30 cellular contexts compared by ENCODE assay signal in the genomic region with DNA sequence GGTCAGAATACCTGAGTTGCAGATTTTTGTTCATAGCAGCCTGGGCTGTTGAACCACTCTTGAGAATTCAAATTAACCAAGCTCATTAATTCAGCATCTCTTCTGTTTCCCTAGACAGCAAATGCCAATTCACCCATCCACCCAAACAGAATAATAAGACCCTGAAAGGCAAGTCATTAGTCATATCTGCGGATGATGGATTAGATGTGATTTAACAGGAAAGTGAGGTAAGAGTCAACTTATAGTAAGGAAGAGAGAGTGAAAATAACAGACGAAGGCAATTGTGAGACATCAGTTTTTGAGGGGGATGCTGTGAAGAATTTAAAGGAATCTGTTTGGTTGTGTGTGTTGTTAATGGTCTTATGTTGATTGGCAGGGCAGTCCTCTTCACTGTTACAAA. TPM values are rescaled to one million over a fixed set of nuclear protein-coding genes. Genes with fewer than 3 reads are reported as not detected.
"Had no signal": no experiment of that assay in that cellular context is flagged by ENCODE, and none has a peak within 500 bp of the region (broad histone marks: within the 10 kb centered on the region; RNA-seq: fewer than 3 reads in every experiment).

No MANE protein-coding gene starts in this region.

- H3K4me3 ChIP-seq: cardiac muscle cell, MG63, PC-9 had no signal

- H2AFZ ChIP-seq: PC-9 had no signal

- H3K4me2 ChIP-seq: PC-9 had no signal

- H3K27me3 ChIP-seq: MG63 had no signal

- H3K9me3 ChIP-seq: MG63 had no signal

- H3K27ac ChIP-seq: cardiac muscle cell, PC-9, RWPE1, WERI-Rb-1 had no signal

- ATAC-seq: activated CD8-positive, alpha-beta memory T cell treated with anti-CD3 and anti-CD28 coated beads, Interleukin-2, amount 10 ng/mL, durations not matched to agents 7 days and 5 days; activated naive CD8-positive, alpha-beta T cell treated with anti-CD3 and anti-CD28 coated beads, Interleukin-2, amount 50 U/mL, for 24 hours; Right ventricle myocardium inferior had no signal

- DNase-seq: activated CD4-positive, alpha-beta memory T cell treated with anti-CD3 and anti-CD28 coated beads, Interleukin-2, amount 10 ng/mL, durations not matched to agents 7 days and 5 days; activated CD4-positive, alpha-beta T cell treated with anti-CD3 and anti-CD28 coated beads for 1 hour; activated CD4-positive, alpha-beta T cell treated with anti-CD3 and anti-CD28 coated beads for 48 hours; activated CD4-positive, CD25-positive, alpha-beta regulatory T cell; activated CD8-positive, alpha-beta memory T cell treated with anti-CD3 and anti-CD28 coated beads for 24 hours; activated CD8-positive, alpha-beta memory T cell treated with anti-CD3 and anti-CD28 coated beads, Interleukin-2, amount 10 ng/mL, durations not matched to agents 7 days and 5 days; activated CD8-positive, alpha-beta memory T cell treated with anti-CD3 and anti-CD28 coated beads, Interleukin-2, amount 50 U/mL, for 48 hours; activated effector memory CD4-positive, alpha-beta T cell treated with Interleukin-2 at 50 U/mL for 16 hours; activated naive CD4-positive, alpha-beta T cell treated with anti-CD3 and anti-CD28 coated beads, Interleukin-2, amount 10 ng/mL, durations not matched to agents 7 days and 5 days; activated naive CD8-positive, alpha-beta T cell treated with anti-CD3 and anti-CD28 coated beads, Interleukin-2, amount 50 U/mL, for 24 hours; activated T-cell treated with anti-CD3 and anti-CD28 coated beads, Interleukin-2, amount 50 U/mL, for 48 hours; anterior cingulate cortex; Kasumi-1; KG1; MG63; NCI-H1092; NCI-H1436 treated with DMSO at 0.1 percent for 48 hours; NCI-H1694 treated with DMSO at 0.1 percent for 48 hours; NCI-H2029; NCI-H2227 treated with DMSO at 0.1 percent for 48 hours; PC-9; SIG-M5; T1000; WERI-Rb-1 had no signal

- H3K36me3 ChIP-seq: cardiac muscle cell, MG63, WERI-Rb-1 had no signal

RNA-seq across cellular contexts. Expression of gene CCDC85A, which starts 18.9 kb away (rescaled TPM):
- total RNA-seq: activated CD4-positive, alpha-beta memory T cell treated with anti-CD3 and anti-CD28 coated beads, Interleukin-2, amount 10 ng/mL, durations not matched to agents 7 days and 5 days; activated CD8-positive, alpha-beta memory T cell treated with anti-CD3 and anti-CD28 coated beads, Interleukin-2, amount 10 ng/mL, durations not matched to agents 7 days and 5 days; PC-9; SK-MEL-5; T-helper 1 cell treated with Interleukin-12 subunit alpha and Interleukin-12 subunit beta and Interleukin-4 antibody, amounts not matched to agents 30 ng/mL and 1 ng/mL, for 36 hours; T-helper 2 cell treated with Interferon-gamma antibody and Interleukin-4, amounts not matched to agents 100 ng/mL and 5 ng/mL, for 36 hours had no signal
